In genomic region chr11:102560555-102561011, GRCh38 we compare ENCODE assay signal across 8 cellular contexts. TPM values are rescaled to one million over a fixed set of nuclear protein-coding genes. Genes with fewer than 3 reads are reported as not detected.
DNase-seq lines count a peak whose midpoint lies in the region; ATAC-seq and TF ChIP-seq lines count a peak whose summit lies in the region.

No MANE protein-coding gene starts in this region.

- H3F3A ChIP-seq in MM.1S (ENCODE audit: insufficient read depth, low read length): peaks cover 13% of the 10 kb centered on the region

- peaks cover 33% of the 10 kb centered on the region for H3K4me1 Mint-ChIP-seq in MCF 10A (ENCODE audit: insufficient read depth, unreplicated experiment)
- H3K4me1 Mint-ChIP-seq in natural killer cell treated with Interleukin-12 subunit alpha and Interleukin-12 subunit beta and Interleukin-15 and Interleukin-18, amount 100 ng/mL, for 72 hours (ENCODE audit: low read depth in 2 of 2): peaks cover 42 to 48% of the 10 kb centered on the region in 2 donors
- peaks cover 43% of the 10 kb centered on the region for H3K4me1 Mint-ChIP-seq in Calu3 (ENCODE audit: low read depth, unreplicated experiment)

- peaks cover 62% of the 10 kb centered on the region for H3K27me3 ChIP-seq in MM.1S (replicated peaks; ENCODE audit: insufficient read depth, low read length)

- H3K4me3 ChIP-seq in MM.1S (ENCODE audit: low read length): no peak overlapping the region

- BruUV-seq in MCF 10A (replicated peaks; lab: Mats Ljungman, UMichigan): no TSS peak
- BruUV-seq in Calu3 (replicated peaks; lab: Mats Ljungman, UMichigan): no TSS peak

- CTCF ChIA-PET in MCF 10A (lab: Yijun Ruan, JAX): interaction anchor here (0.6 to 2.5 kb wide), 4 partner anchors 9 to 107 kb away, joined by 3 to 15 read pairs (median 5); no protein-coding TSS in a partner anchor
- CTCF ChIA-PET in Calu3 (lab: Charles Lee): interaction anchor here (1.7 kb wide), 1 partner anchor 9 kb away, joined by 4 read pairs; no protein-coding TSS in a partner anchor

- no peaks in the 10 kb centered on the region for H3K27me3 Mint-ChIP-seq in MCF 10A (ENCODE audit: insufficient read depth, unreplicated experiment)
- no peaks in the 10 kb centered on the region for H3K27me3 Mint-ChIP-seq in natural killer cell treated with Interleukin-12 subunit alpha and Interleukin-12 subunit beta and Interleukin-15 and Interleukin-18, amount 100 ng/mL, for 72 hours
- H3K27me3 Mint-ChIP-seq in Calu3 (ENCODE audit: unreplicated experiment): no peaks in the 10 kb centered on the region

- TF ChIP-seq CTCF in MM.1S (IDR thresholded peaks at IDR 0.05; ENCODE audit: low read length) (no peak), MCF 10A (IDR thresholded peaks at IDR 0.05; ENCODE audit: unreplicated experiment) (no peak), Calu3 (IDR thresholded peaks at IDR 0.05; ENCODE audit: unreplicated experiment) (no peak)

- H3K4me3 Mint-ChIP-seq in MCF 10A (ENCODE audit: unreplicated experiment): peak overlapping the region; percentile 61
- H3K4me3 Mint-ChIP-seq in natural killer cell treated with Interleukin-12 subunit alpha and Interleukin-12 subunit beta and Interleukin-15 and Interleukin-18, amount 100 ng/mL, for 72 hours: peak overlapping the region; percentile 82
- H3K4me3 Mint-ChIP-seq in Calu3 (ENCODE audit: low read depth, unreplicated experiment): no peak overlapping the region

- no peaks in the 10 kb centered on the region for H3K36me3 Mint-ChIP-seq in MCF 10A (ENCODE audit: insufficient read depth, unreplicated experiment)
- H3K36me3 Mint-ChIP-seq in natural killer cell treated with Interleukin-12 subunit alpha and Interleukin-12 subunit beta and Interleukin-15 and Interleukin-18, amount 100 ng/mL, for 72 hours: no peaks in the 10 kb centered on the region
- no peaks in the 10 kb centered on the region for H3K36me3 Mint-ChIP-seq in Calu3 (ENCODE audit: insufficient read depth, unreplicated experiment)

- no peaks in the 10 kb centered on the region for H3K9me3 ChIP-seq in MM.1S (replicated peaks; ENCODE audit: insufficient read depth, low read length)

- H3K4me2 ChIP-seq in MM.1S (ENCODE audit: low read depth, low read length): peak overlapping the region; percentile 67

- H3K9me2 ChIP-seq in MM.1S (replicated peaks; ENCODE audit: insufficient read depth, low read length): no peaks in the 10 kb centered on the region

- H4K20me1 ChIP-seq in MM.1S (ENCODE audit: insufficient read depth, low read length): no peaks in the 10 kb centered on the region; the same call in 1 of the 2 replicates

- H3K27ac Mint-ChIP-seq in MCF 10A (ENCODE audit: low read depth, unreplicated experiment) (peak overlapping the region; percentile 96), Calu3 (ENCODE audit: unreplicated experiment) (no peak overlapping the region)
- peak overlapping the region; percentile 50 to 90 for H3K27ac Mint-ChIP-seq in natural killer cell treated with Interleukin-12 subunit alpha and Interleukin-12 subunit beta and Interleukin-15 and Interleukin-18, amount 100 ng/mL, for 72 hours

- ATAC-seq in GM18508 (IDR thresholded peaks at IDR 0.05; ENCODE audit: insufficient read depth, unreplicated experiment) (peak; percentile 71), HG02571 (IDR thresholded peaks at IDR 0.05; ENCODE audit: unreplicated experiment) (peak; percentile 73)
- ATAC-seq in natural killer cell treated with Interleukin-12 subunit alpha and Interleukin-12 subunit beta and Interleukin-15 and Interleukin-18, amount 100 ng/mL, for 72 hours: peak; percentile 69 to 75

- DNase-seq in MM.1S (peak; percentile 83), MCF 10A (ENCODE audit: unreplicated experiment) (peak; percentile 69), Calu3 (no peak), NCI-H146 treated with DMSO at 0.1 percent for 48 hours (lab: John Stamatoyannopoulos, UW; ENCODE audit: unreplicated experiment) (no peak), NCI-H2227 (lab: John Stamatoyannopoulos, UW; ENCODE audit: unreplicated experiment) (no peak)
- DNase-seq in natural killer cell treated with Interleukin-12 subunit alpha and Interleukin-12 subunit beta and Interleukin-15 and Interleukin-18, amount 100 ng/mL, for 72 hours (ENCODE audit: low spot score): no peak

- no peaks in the 10 kb centered on the region for H3K79me2 ChIP-seq in MM.1S (ENCODE audit: low read length)

- no peak overlapping the region for H3K9ac ChIP-seq in MM.1S (ENCODE audit: low read length)

- no peaks in the 10 kb centered on the region for H3K9me3 Mint-ChIP-seq in MCF 10A (ENCODE audit: unreplicated experiment)
- H3K9me3 Mint-ChIP-seq in natural killer cell treated with Interleukin-12 subunit alpha and Interleukin-12 subunit beta and Interleukin-15 and Interleukin-18, amount 100 ng/mL, for 72 hours: no peaks in the 10 kb centered on the region
- H3K9me3 Mint-ChIP-seq in Calu3 (ENCODE audit: low read depth, unreplicated experiment): no peaks in the 10 kb centered on the region

- POLR2A ChIA-PET in MCF 10A (lab: Yijun Ruan, JAX): interaction anchor here (0.6 to 2.5 kb wide), 22 partner anchors 9 to 277 kb away, joined by 3 to 27 read pairs (median 4); no protein-coding TSS in a partner anchor

- H2AFZ ChIP-seq in MM.1S (ENCODE audit: low read length): no peak overlapping the region

- H3K4me1 ChIP-seq in MM.1S (ENCODE audit: low read length): peaks cover 24% of the 10 kb centered on the region

- no peaks in the 10 kb centered on the region for H3K36me3 ChIP-seq in MM.1S (replicated peaks; ENCODE audit: insufficient read depth, low read length)

- intact Hi-C loops in MCF 10A (cut with micrococcal nuclease) (no loop called here), Calu3 (cut with micrococcal nuclease; ENCODE audit: unreplicated experiment) (no loop called here)

- H3K27ac ChIP-seq in MM.1S (ENCODE audit: low read length): no peak overlapping the region

RNA-seq across cellular contexts. Expression of gene MMP7, which starts 30.0 kb away (rescaled TPM):
- total RNA-seq in MCF 10A (2022): not detected in 2 replicates
- not detected for total RNA-seq in natural killer cell treated with Interleukin-12 subunit alpha and Interleukin-12 subunit beta and Interleukin-15 and Interleukin-18, amount 100 ng/mL, for 72 hours
- total RNA-seq in Calu3 (2022): 95.5 and 171 TPM in 2 replicates

Comparison
In these comparisons a context has a peak if more than half of its experiments do, and no peak if none do; other contexts are left out.
1. DNase-seq: peak in MM.1S (single experiment) and MCF 10A (single experiment); none in natural killer cell treated with Interleukin-12 subunit alpha and Interleukin-12 subunit beta and Interleukin-15 and Interleukin-18, amount 100 ng/mL, for 72 hours (single experiment), Calu3 (single experiment), NCI-H146 treated with DMSO at 0.1 percent for 48 hours (single experiment) and NCI-H2227 (single experiment).
2. RNA of gene MMP7, which starts 30.0 kb away (total RNA-seq): 95.5 to 171 TPM in Calu3; not detected in MCF 10A and not detected in natural killer cell treated with Interleukin-12 subunit alpha and Interleukin-12 subunit beta and Interleukin-15 and Interleukin-18, amount 100 ng/mL, for 72 hours; every median in the first group is over 10 times any median in the second.
3. Peak in every context shown above with its lines, with median percentiles within 50 percentile points of each other: ATAC-seq.